Comparison of ENCODE assay signal across 11 cellular contexts in the genomic region with DNA sequence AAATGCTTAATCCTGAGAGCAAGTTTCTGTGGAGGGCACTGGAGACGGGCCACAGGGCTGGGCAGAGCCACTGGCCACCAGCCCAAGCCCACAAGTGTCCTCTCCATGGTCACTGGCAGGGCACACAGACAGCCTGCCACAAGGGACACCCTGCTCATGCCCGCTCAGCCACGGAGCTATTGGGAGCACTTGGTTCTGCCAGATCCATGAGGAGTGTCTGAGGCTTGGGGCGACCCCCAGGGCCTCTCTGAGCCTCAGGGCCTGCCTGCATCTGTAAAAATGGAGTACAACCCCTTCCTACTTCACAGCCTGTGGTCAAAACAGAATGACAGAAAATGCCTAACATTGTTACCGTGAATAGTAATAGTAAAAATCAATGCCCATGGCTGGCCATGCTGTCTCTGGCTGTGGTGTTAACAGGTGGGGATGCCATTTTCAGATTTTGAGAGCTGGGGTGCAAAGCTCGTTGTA.
"Had no signal": no experiment of that assay in that cellular context is flagged by ENCODE, and none has a peak within 500 bp of the region (broad histone marks: within the 10 kb centered on the region; RNA-seq: fewer than 3 reads in every experiment).

No MANE protein-coding gene starts in this region.

- H3K36me3 ChIP-seq: breast epithelium, right atrium auricular region had no signal

- H3K9me3 Mint-ChIP-seq: activated CD4-positive, alpha-beta memory T cell treated with anti-CD3 and anti-CD28 coated beads, Interleukin-2, amount 10 ng/mL, durations not matched to agents 7 days and 5 days; activated naive CD8-positive, alpha-beta T cell treated with anti-CD3 and anti-CD28 coated beads, Interleukin-2, amount 10 ng/mL, durations not matched to agents 7 days and 5 days; stimulated activated naive CD8-positive, alpha-beta T cell treated with anti-CD3 and anti-CD28 coated beads, Interleukin-15, amount 100 ng/mL, for 72 hours had no signal

- H3K4me3 ChIP-seq: right atrium auricular region had no signal

- H3K9me3 ChIP-seq: breast epithelium, esophagus squamous epithelium, right atrium auricular region had no signal

- ATAC-seq: stimulated activated naive CD8-positive, alpha-beta T cell treated with anti-CD3 and anti-CD28 coated beads, Interleukin-15, amount 100 ng/mL, for 72 hours had no signal

- H3K4me1 Mint-ChIP-seq: activated naive CD8-positive, alpha-beta T cell treated with anti-CD3 and anti-CD28 coated beads, Interleukin-2, amount 10 ng/mL, durations not matched to agents 7 days and 5 days; stimulated activated naive CD8-positive, alpha-beta T cell treated with anti-CD3 and anti-CD28 coated beads, Interleukin-15, amount 100 ng/mL, for 72 hours had no signal

- H3K4me3 Mint-ChIP-seq: activated CD4-positive, alpha-beta memory T cell treated with anti-CD3 and anti-CD28 coated beads, Interleukin-2, amount 10 ng/mL, durations not matched to agents 7 days and 5 days; activated naive CD8-positive, alpha-beta T cell treated with anti-CD3 and anti-CD28 coated beads, Interleukin-2, amount 10 ng/mL, durations not matched to agents 7 days and 5 days; stimulated activated naive CD8-positive, alpha-beta T cell treated with anti-CD3 and anti-CD28 coated beads, Interleukin-15, amount 100 ng/mL, for 72 hours had no signal

- H3K27ac Mint-ChIP-seq: activated CD4-positive, alpha-beta memory T cell treated with anti-CD3 and anti-CD28 coated beads, Interleukin-2, amount 10 ng/mL, durations not matched to agents 7 days and 5 days; activated naive CD8-positive, alpha-beta T cell treated with anti-CD3 and anti-CD28 coated beads, Interleukin-2, amount 10 ng/mL, durations not matched to agents 7 days and 5 days; stimulated activated naive CD8-positive, alpha-beta T cell treated with anti-CD3 and anti-CD28 coated beads, Interleukin-15, amount 100 ng/mL, for 72 hours had no signal

- H3K27me3 ChIP-seq: breast epithelium, esophagus squamous epithelium, right atrium auricular region had no signal

- H3K36me3 Mint-ChIP-seq: activated naive CD8-positive, alpha-beta T cell treated with anti-CD3 and anti-CD28 coated beads, Interleukin-2, amount 10 ng/mL, durations not matched to agents 7 days and 5 days had no signal

- H3K27ac ChIP-seq: esophagus squamous epithelium, right atrium auricular region had no signal

- DNase-seq: activated CD4-positive, alpha-beta memory T cell treated with anti-CD3 and anti-CD28 coated beads, Interleukin-2, amount 10 ng/mL, durations not matched to agents 7 days and 5 days; activated gamma-delta T cell; activated naive CD8-positive, alpha-beta T cell treated with anti-CD3 and anti-CD28 coated beads, Interleukin-2, amount 10 ng/mL, durations not matched to agents 7 days and 5 days; activated T-cell treated with anti-CD3 and anti-CD28 coated beads, Interleukin-2, amount 50 U/mL, for 48 hours; esophagus squamous epithelium; glutamatergic neuron; kidney; stimulated activated CD4-positive, alpha-beta T cell treated with anti-CD3 and anti-CD28 coated beads, Interleukin-4, amount 100 ng/mL, for 1 hour; stimulated activated naive CD8-positive, alpha-beta T cell treated with anti-CD3 and anti-CD28 coated beads, Interleukin-15, amount 100 ng/mL, for 72 hours had no signal
